ENCODE assay signal across 16 cellular contexts in genomic region chr4:143273170-143273917, GRCh38.
DNase-seq lines count a peak whose midpoint lies in the region; ATAC-seq, FAIRE-seq and TF ChIP-seq lines count a peak whose summit lies in the region.
"Had no signal": no experiment of that assay in that cellular context is flagged by ENCODE, and none has a peak within 500 bp of the region (broad histone marks: within the 10 kb centered on the region; RNA-seq: fewer than 3 reads in every experiment).

No MANE protein-coding gene starts in this region.

- POLR2A ChIA-PET in H1 (lab: Charles Lee; ENCODE audit: partially characterized antibody): no interaction called here

- no peak for TF ChIP-seq EP300 in H1 (IDR thresholded peaks at IDR 0.05; ENCODE audit: borderline replicate concordance in 1 of 2, low read depth in 2 of 2, low read length in 2 of 2)

- no peaks in the 10 kb centered on the region for H3K36me3 ChIP-seq in H1 (ENCODE audit: control insufficient read depth in 2 of 4, insufficient read depth in 4 of 4, low read length in 3 of 4)
- H3K36me3 ChIP-seq: HAP-1 had no signal

- no peak overlapping the region for H2BK5ac ChIP-seq in H1 (ENCODE audit: low read depth, low read length)

- H3K4me3 ChIP-seq in H1 (ENCODE audit: extremely low read depth in 1 of 4, insufficient read depth in 2 of 4, low read depth in 3 of 4, low read length in 4 of 4): no peak overlapping the region
- H3K4me3 ChIP-seq: HAP-1 had no signal

- WGBS in H1 (ENCODE audit: extremely low coverage in 1 of 2, insufficient coverage in 1 of 2, insufficient read length in 1 of 2, insufficient replicate concordance in 2 of 2, low coverage in 1 of 2, low lambda C conversion rate in 2 of 2, missing lambda C conversion rate in 1 of 2), 2 experiments: 88% methylated on average over 6 of the region's 6 CpGs; no CpG with 5 or more reads in 1 of the 2 experiments

- DNase-seq in ELR (ENCODE audit: low read depth) (peak; percentile 18), H1 (ENCODE audit: low read depth in 1 of 2, low spot score in 2 of 2) (no peak), non-pigmented ciliary epithelial cell (ENCODE audit: low read depth) (peak; percentile 3), ecto neural progenitor cell (ENCODE audit: low spot score) (no peak), frontal cortex (ENCODE audit: low spot score in 2 of 2) (no peak)
- no peak for DNase-seq in activated naive CD4-positive, alpha-beta T cell treated with anti-CD3 and anti-CD28 coated beads, Interleukin-2, amount 50 U/mL, for 16 hours
- DNase-seq: ACHN; C1 segment of cervical spinal cord; Calu3; CD4-positive, alpha-beta T cell; DMS 273 treated with DMSO at 0.1 percent for 48 hours; GOT3 had no signal

- H3K27ac ChIP-seq in H1 (ENCODE audit: low read depth, low read length): no peak overlapping the region
- H3K27ac ChIP-seq: HL-60 had no signal

- H3K27me3 ChIP-seq in H1 (replicated peaks in 1 of 4; ENCODE audit: control insufficient read depth in 3 of 4, extremely low read depth in 1 of 4, insufficient read depth in 3 of 4, low read length in 3 of 4): no peaks in the 10 kb centered on the region

- CTCF ChIA-PET in H1 (lab: Charles Lee; ENCODE audit: partially characterized antibody): no interaction called here

- no peak overlapping the region for H3K56ac ChIP-seq in H1 (replicated peaks; ENCODE audit: insufficient read length, low read depth, low read length)

- H3K79me2 ChIP-seq in H1 (ENCODE audit: control insufficient read depth in 1 of 2, insufficient read depth in 2 of 2, low read length in 2 of 2): no peaks in the 10 kb centered on the region

- no peak for TF ChIP-seq CTCF in H1 (IDR thresholded peaks at IDR 0.05; ENCODE audit: control extremely low read depth in 1 of 3, insufficient read depth in 1 of 3, low read depth in 1 of 3, low read length in 3 of 3)

- no peak overlapping the region for H3K4me2 ChIP-seq in H1 (ENCODE audit: insufficient read depth in 1 of 2, low read depth in 2 of 2, low read length in 2 of 2)

- H3K9me3 ChIP-seq in H1 (ENCODE audit: insufficient read depth in 2 of 2, low read depth in 1 of 2, low read length in 1 of 2): peaks cover 7 to 8% of the 10 kb centered on the region in 2 experiments
- H3K9me3 ChIP-seq: HAP-1 had no signal

- TF ChIP-seq POLR2A in H1 (IDR thresholded peaks at IDR 0.05; ENCODE audit: control extremely low read depth in 1 of 2, low read depth in 2 of 2, low read length in 2 of 2): no peak

- H3K9ac ChIP-seq in H1 (replicated peaks in 1 of 4; ENCODE audit: extremely low read depth in 1 of 4, low read depth in 3 of 4, low read length in 3 of 4): no peak overlapping the region

- no peaks in the 10 kb centered on the region for H3K4me1 ChIP-seq in H1 (replicated peaks in 1 of 4; ENCODE audit: control insufficient read depth in 3 of 4, insufficient read depth in 4 of 4, low read length in 3 of 4)
- H3K4me1 ChIP-seq: HAP-1 had no signal

- no peak overlapping the region for H4K5ac ChIP-seq in H1 (ENCODE audit: insufficient read length, low read depth, low read length)

- no peaks in the 10 kb centered on the region for H3K23me2 ChIP-seq in H1 (ENCODE audit: low read depth, low read length)

- no peak overlapping the region for H3K18ac ChIP-seq in H1 (ENCODE audit: extremely low read depth, low read length)

- H2AFZ ChIP-seq in H1 (ENCODE audit: low read length): no peak overlapping the region

- no peaks in the 10 kb centered on the region for H3K79me1 ChIP-seq in H1 (ENCODE audit: low read depth, low read length)

- FAIRE-seq in H1 (lab: Jason Lieb, UNC): no peak
- no peak for FAIRE-seq in frontal cortex (lab: Jason Lieb, UNC)
- FAIRE-seq: GM12891 had no signal

- no peak overlapping the region for H4K8ac ChIP-seq in H1 (ENCODE audit: extremely low read depth, insufficient read depth, low read length)

- H3K14ac ChIP-seq in H1 (ENCODE audit: insufficient read length): no peak overlapping the region

- peak overlapping the region; percentile 8 for H2BK120ac ChIP-seq in H1 (replicated peaks; ENCODE audit: low read depth, low read length)

- no peak overlapping the region for H2BK20ac ChIP-seq in H1 (ENCODE audit: low read length)

- H2BK12ac ChIP-seq in H1 (ENCODE audit: low read depth, low read length): no peak overlapping the region

- H2BK15ac ChIP-seq in H1 (ENCODE audit: low read length): no peak overlapping the region

- no peak overlapping the region for H3K23ac ChIP-seq in H1 (ENCODE audit: insufficient read length)

- ATAC-seq in SK-N-SH treated with all-trans-retinoic acid at 6 μM for 48 hours: peak; percentile 67

- no peak for TF ChIP-seq RAD21 in H1 (IDR thresholded peaks at IDR 0.05 in 1 of 2, conservative IDR thresholded peaks at IDR 0.05 in 1 of 2; ENCODE audit: low read depth in 2 of 2, low read length in 2 of 2)

- no peak overlapping the region for H2AK5ac ChIP-seq in H1 (ENCODE audit: low read depth, low read length)

- H4K91ac ChIP-seq in H1 (replicated peaks; ENCODE audit: insufficient read length, low read length): no peak overlapping the region

- H4K20me1 ChIP-seq in H1 (replicated peaks in 1 of 2; ENCODE audit: control insufficient read depth in 1 of 2, insufficient read depth in 2 of 2, low read length in 2 of 2): no peaks in the 10 kb centered on the region

- H3K4ac ChIP-seq in H1 (replicated peaks; ENCODE audit: insufficient read length, low read depth, low read length): no peak overlapping the region

TF ChIP-seq in SK-N-SH treated with all-trans-retinoic acid at 6 μM for 48 hours, 23 proteins besides CTCF, POLR2A, EP300 and RAD21 (continues in another document):
- no peak for TF ChIP-seq OSR1 (CRISPR knock-in tag; IDR thresholded peaks at IDR 0.05)
- TF ChIP-seq SNAI2 (CRISPR knock-in tag; IDR thresholded peaks at IDR 0.05): no peak
- no peak for TF ChIP-seq PPARA (CRISPR knock-in tag; IDR thresholded peaks at IDR 0.05; ENCODE audit: borderline replicate concordance)
- TF ChIP-seq, protein P1, sequence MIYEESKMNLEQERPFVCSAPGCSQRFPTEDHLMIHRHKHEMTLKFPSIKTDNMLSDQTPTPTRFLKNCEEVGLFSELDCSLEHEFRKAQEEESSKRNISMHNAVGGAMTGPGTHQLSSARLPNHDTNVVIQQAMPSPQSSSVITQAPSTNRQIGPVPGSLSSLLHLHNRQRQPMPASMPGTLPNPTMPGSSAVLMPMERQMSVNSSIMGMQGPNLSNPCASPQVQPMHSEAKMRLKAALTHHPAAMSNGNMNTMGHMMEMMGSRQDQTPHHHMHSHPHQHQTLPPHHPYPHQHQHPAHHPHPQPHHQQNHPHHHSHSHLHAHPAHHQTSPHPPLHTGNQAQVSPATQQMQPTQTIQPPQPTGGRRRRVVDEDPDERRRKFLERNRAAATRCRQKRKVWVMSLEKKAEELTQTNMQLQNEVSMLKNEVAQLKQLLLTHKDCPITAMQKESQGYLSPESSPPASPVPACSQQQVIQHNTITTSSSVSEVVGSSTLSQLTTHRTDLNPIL (CRISPR knock-in tag; IDR thresholded peaks at IDR 0.05; ENCODE audit: low read depth): no peak
- no peak for TF ChIP-seq ZNF70 (CRISPR knock-in tag; IDR thresholded peaks at IDR 0.05)
- no peak for TF ChIP-seq BACH2 (CRISPR knock-in tag; IDR thresholded peaks at IDR 0.05; ENCODE audit: borderline replicate concordance)
- no peak for TF ChIP-seq ZFP30 (CRISPR knock-in tag; IDR thresholded peaks at IDR 0.05)
- TF ChIP-seq ZC3H10 (CRISPR knock-in tag; IDR thresholded peaks at IDR 0.05): no peak

TF ChIP-seq in H1, 55 proteins besides CTCF, POLR2A, EP300 and RAD21:
- TF ChIP-seq SP2 (IDR thresholded peaks at IDR 0.05; ENCODE audit: low read length) (no peak), SIRT6 (IDR thresholded peaks at IDR 0.05; ENCODE audit: low read length) (no peak), KDM5A (IDR thresholded peaks at IDR 0.05; ENCODE audit: low read length) (no peak), ASH2L (IDR thresholded peaks at IDR 0.05; ENCODE audit: low read length) (no peak), ZNF274 (IDR thresholded peaks at IDR 0.05; ENCODE audit: borderline replicate concordance, extremely low read depth, low read length) (no peak), GTF2F1 (IDR thresholded peaks at IDR 0.05; ENCODE audit: borderline replicate concordance, low read depth, low read length) (no peak), CBX8 (IDR thresholded peaks at IDR 0.05; ENCODE audit: borderline replicate concordance, low read depth, low read length) (no peak), CTBP2 (IDR thresholded peaks at IDR 0.05; ENCODE audit: borderline replicate concordance, insufficient read depth, insufficient read length, low read length) (no peak), JUND (IDR thresholded peaks at IDR 0.05; ENCODE audit: low read length) (no peak), TBP (IDR thresholded peaks at IDR 0.05; ENCODE audit: low read depth, low read length) (no peak), TEAD4 (IDR thresholded peaks at IDR 0.05; ENCODE audit: low read depth, low read length) (no peak), HDAC6 (IDR thresholded peaks at IDR 0.05; ENCODE audit: low read depth, low read length) (no peak), RBBP5 (IDR thresholded peaks at IDR 0.05; ENCODE audit: borderline replicate concordance, low read depth, low read length) (no peak), SIN3A (conservative IDR thresholded peaks at IDR 0.05 in 1 of 2, IDR thresholded peaks at IDR 0.05 in 1 of 2; ENCODE audit: low read depth in 1 of 2, low read length in 2 of 2) (no peak), BRCA1 (IDR thresholded peaks at IDR 0.05; ENCODE audit: low read depth, low read length) (no peak), CBX5 (IDR thresholded peaks at IDR 0.05; ENCODE audit: low read depth, low read length) (no peak), EZH2 (IDR thresholded peaks at IDR 0.05; ENCODE audit: low read depth, low read length, severe bottlenecking) (no peak), JUN (IDR thresholded peaks at IDR 0.05; ENCODE audit: low read depth, low read length) (no peak)
- TF ChIP-seq, protein P2, sequence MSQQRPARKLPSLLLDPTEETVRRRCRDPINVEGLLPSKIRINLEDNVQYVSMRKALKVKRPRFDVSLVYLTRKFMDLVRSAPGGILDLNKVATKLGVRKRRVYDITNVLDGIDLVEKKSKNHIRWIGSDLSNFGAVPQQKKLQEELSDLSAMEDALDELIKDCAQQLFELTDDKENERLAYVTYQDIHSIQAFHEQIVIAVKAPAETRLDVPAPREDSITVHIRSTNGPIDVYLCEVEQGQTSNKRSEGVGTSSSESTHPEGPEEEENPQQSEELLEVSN (IDR thresholded peaks at IDR 0.05): no peak

Comparison
In these comparisons a context has a peak if more than half of its experiments do, and no peak if none do; other contexts are left out.
1. DNase-seq: peak in ELR (single experiment) and non-pigmented ciliary epithelial cell (single experiment); none in H1 (0 of 2), activated naive CD4-positive, alpha-beta T cell treated with anti-CD3 and anti-CD28 coated beads, Interleukin-2, amount 50 U/mL, for 16 hours (single experiment), ecto neural progenitor cell (single experiment) and frontal cortex (0 of 2).